Comparison of ENCODE assay signal across 15 cellular contexts in the genomic region with DNA sequence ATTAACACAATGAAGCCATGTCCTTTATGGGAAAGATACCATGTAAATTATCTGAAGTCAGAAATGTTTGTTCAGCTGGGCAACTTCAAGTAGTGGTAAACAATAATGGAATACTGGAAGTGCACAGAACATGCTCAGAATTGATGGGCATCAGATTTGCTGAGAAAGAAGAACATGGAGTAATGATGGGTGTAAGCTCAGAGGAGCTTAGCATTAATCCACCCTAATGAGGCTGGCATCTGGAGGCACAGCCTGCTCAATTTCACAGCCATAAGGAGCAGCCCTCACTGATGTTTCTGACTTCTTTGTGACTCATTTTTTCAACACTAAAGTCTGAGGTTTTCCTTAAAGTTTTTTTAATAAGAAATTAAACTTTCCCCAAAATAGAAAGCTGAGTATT.
DNase-seq lines count a peak whose midpoint lies in the region; ATAC-seq and TF ChIP-seq lines count a peak whose summit lies in the region.
"Had no signal": no experiment of that assay in that cellular context is flagged by ENCODE, and none has a peak within 500 bp of the region (broad histone marks: within the 10 kb centered on the region; RNA-seq: fewer than 3 reads in every experiment).

No MANE protein-coding gene starts in this region.

- H3K27ac ChIP-seq in breast epithelium = no peak overlapping the region
- H3K27ac ChIP-seq: heart right ventricle had no signal

- no peaks in the 10 kb centered on the region for H3K36me3 Mint-ChIP-seq in effector memory CD8-positive, alpha-beta T cell (ENCODE audit: insufficient read depth)

- ATAC-seq in effector memory CD8-positive, alpha-beta T cell (replicated peaks) = no peak
- ATAC-seq: activated CD8-positive, alpha-beta T cell treated with anti-CD3 and anti-CD28 coated beads for 36 hours; activated naive CD4-positive, alpha-beta T cell treated with anti-CD3 and anti-CD28 coated beads, Interleukin-2, amount 50 U/mL, for 72 hours; heart right ventricle; stimulated activated naive B cell treated with anti-CD40 and anti-IgM and Interleukin-4, amounts not matched to agents 10 μg/mL and 1 μg/mL and 100 μg/mL, for 72 hours had no signal

- H3K9me3 Mint-ChIP-seq in effector memory CD8-positive, alpha-beta T cell = no peaks in the 10 kb centered on the region
- H3K9me3 Mint-ChIP-seq: activated CD8-positive, alpha-beta T cell treated with anti-CD3 and anti-CD28 coated beads for 36 hours; activated naive CD4-positive, alpha-beta T cell treated with anti-CD3 and anti-CD28 coated beads, Interleukin-2, amount 50 U/mL, for 72 hours; stimulated activated naive B cell treated with anti-CD40 and anti-IgM and Interleukin-4, amounts not matched to agents 10 μg/mL and 1 μg/mL and 100 μg/mL, for 72 hours; T-helper 1 cell treated with Interleukin-12 subunit alpha and Interleukin-12 subunit beta and Interleukin-4 antibody, amounts not matched to agents 30 μg/mL and 1 μg/mL, for 36 hours had no signal

- TF ChIP-seq CTCF in breast epithelium (IDR thresholded peaks at IDR 0.05) = no peak

- H3K27me3 Mint-ChIP-seq in effector memory CD8-positive, alpha-beta T cell = peaks cover 8 to 9% of the 10 kb centered on the region in 2 donors
- H3K27me3 Mint-ChIP-seq: stimulated activated naive B cell treated with anti-CD40 and anti-IgM and Interleukin-4, amounts not matched to agents 10 μg/mL and 1 μg/mL and 100 μg/mL, for 72 hours had no signal

- no peaks in the 10 kb centered on the region for H3K27me3 ChIP-seq in breast epithelium
- H3K27me3 ChIP-seq: heart right ventricle had no signal

- no peaks in the 10 kb centered on the region for H3K36me3 ChIP-seq in breast epithelium
- H3K36me3 ChIP-seq: heart right ventricle had no signal

- no peaks in the 10 kb centered on the region for H3K4me1 Mint-ChIP-seq in effector memory CD8-positive, alpha-beta T cell (ENCODE audit: low read depth in 2 of 2)

- DNase-seq in COR-L47 (lab: John Stamatoyannopoulos, UW) (peak; percentile 88), NCI-H1417 treated with DMSO at 0.1 percent for 48 hours (lab: John Stamatoyannopoulos, UW) (peak; percentile 95), NCI-H774 (lab: John Stamatoyannopoulos, UW) (peak; percentile 93), fibroblast of gingiva (ENCODE audit: low read depth) (peak; percentile 27), T-helper 1 cell (no peak), breast epithelium (ENCODE audit: low spot score in 2 of 2) (no peak)
- DNase-seq in effector memory CD8-positive, alpha-beta T cell = no peak
- no peak for DNase-seq in activated T-cell treated with anti-CD3 and anti-CD28 coated beads, Interleukin-2, amount 50 U/mL, for 1 hour
- DNase-seq: activated CD8-positive, alpha-beta T cell treated with anti-CD3 and anti-CD28 coated beads for 36 hours; heart right ventricle; KBM-7; occipital lobe; stimulated activated naive B cell treated with anti-CD40 and anti-IgM and Interleukin-4, amounts not matched to agents 10 μg/mL and 1 μg/mL and 100 μg/mL, for 72 hours had no signal

- H3K27ac Mint-ChIP-seq in effector memory CD8-positive, alpha-beta T cell = no peak overlapping the region
- H3K27ac Mint-ChIP-seq: activated CD8-positive, alpha-beta T cell treated with anti-CD3 and anti-CD28 coated beads for 36 hours; activated naive CD4-positive, alpha-beta T cell treated with anti-CD3 and anti-CD28 coated beads, Interleukin-2, amount 50 U/mL, for 72 hours; stimulated activated naive B cell treated with anti-CD40 and anti-IgM and Interleukin-4, amounts not matched to agents 10 μg/mL and 1 μg/mL and 100 μg/mL, for 72 hours; T-helper 1 cell treated with Interleukin-12 subunit alpha and Interleukin-12 subunit beta and Interleukin-4 antibody, amounts not matched to agents 30 μg/mL and 1 μg/mL, for 36 hours had no signal

- no peak overlapping the region for H3K4me3 ChIP-seq in breast epithelium
- H3K4me3 ChIP-seq: heart right ventricle had no signal

- no peak overlapping the region for H3K4me3 Mint-ChIP-seq in effector memory CD8-positive, alpha-beta T cell
- H3K4me3 Mint-ChIP-seq: activated CD8-positive, alpha-beta T cell treated with anti-CD3 and anti-CD28 coated beads for 36 hours; stimulated activated naive B cell treated with anti-CD40 and anti-IgM and Interleukin-4, amounts not matched to agents 10 μg/mL and 1 μg/mL and 100 μg/mL, for 72 hours; T-helper 1 cell treated with Interleukin-12 subunit alpha and Interleukin-12 subunit beta and Interleukin-4 antibody, amounts not matched to agents 30 μg/mL and 1 μg/mL, for 36 hours had no signal

- intact Hi-C loops in breast epithelium (cut with DNase I; ENCODE audit: low total_unique reads) = no loop called here

- H3K9me3 ChIP-seq in breast epithelium = no peaks in the 10 kb centered on the region
- H3K9me3 ChIP-seq: heart right ventricle had no signal

- no peak for TF ChIP-seq POLR2A in breast epithelium (IDR thresholded peaks at IDR 0.05)

- H3K4me1 ChIP-seq in breast epithelium = no peaks in the 10 kb centered on the region
- H3K4me1 ChIP-seq: heart right ventricle had no signal

Comparison
In these comparisons a context has a peak if more than half of its experiments do, and no peak if none do; other contexts are left out.
1. DNase-seq: peak in COR-L47 (single experiment), NCI-H1417 treated with DMSO at 0.1 percent for 48 hours (single experiment), NCI-H774 (single experiment) and fibroblast of gingiva (single experiment); none in T-helper 1 cell (0 of 5), breast epithelium (0 of 2), effector memory CD8-positive, alpha-beta T cell (0 of 3) and activated T-cell treated with anti-CD3 and anti-CD28 coated beads, Interleukin-2, amount 50 U/mL, for 1 hour (single experiment).